In genomic region chr5:107542428-107542827, GRCh38 we compare ENCODE assay signal across 8 cellular contexts.
A peak's percentile ranks its signal among the peaks of the same experiment; 100 is the strongest.
DNase-seq lines count a peak whose midpoint lies in the region; ATAC-seq and TF ChIP-seq lines count a peak whose summit lies in the region.
"Had no signal": no experiment of that assay in that cellular context is flagged by ENCODE, and none has a peak within 500 bp of the region (broad histone marks: within the 10 kb centered on the region; RNA-seq: fewer than 3 reads in every experiment).

No MANE protein-coding gene starts in this region.

- H3K4me1 ChIP-seq in HCT116 (ENCODE audit: control insufficient read depth in 1 of 2, insufficient read depth in 2 of 2, low read length in 2 of 2) = peaks cover 10 to 14% of the 10 kb centered on the region in 2 experiments; a peak in 3 of 4 replicates

- no peak for TF ChIP-seq RAD21 in HCT116 (IDR thresholded peaks at IDR 0.05; ENCODE audit: low read depth)

- no peak overlapping the region for H3K9ac ChIP-seq in HCT116 (ENCODE audit: low read length)

- ATAC-seq in HCT116 (peak; percentile 92), esophagus mucosa (peak; percentile 90)

- POLR2A ChIA-PET in HCT116 (lab: Charles Lee) = no interaction called here

- H2AFZ ChIP-seq in HCT116 (ENCODE audit: low read depth, low read length, poor library complexity, severe bottlenecking) = no peak overlapping the region

- H3K79me2 ChIP-seq in HCT116 (ENCODE audit: insufficient read depth, low read length) = no peaks in the 10 kb centered on the region

- H3K27me3 ChIP-seq in HCT116 (ENCODE audit: insufficient read depth, low read length) = peaks cover 8% of the 10 kb centered on the region; the same call in 1 of the 2 replicates

- peak overlapping the region; percentile 49 for H3K4me2 ChIP-seq in HCT116 (ENCODE audit: low read length)

- no peaks in the 10 kb centered on the region for H3K9me3 ChIP-seq in HCT116 (ENCODE audit: control insufficient read depth in 1 of 2, insufficient read depth in 1 of 2, low read depth in 1 of 2, low read length in 2 of 2)
- H3K9me3 ChIP-seq: neutrophil had no signal

- intact Hi-C loops in HCT116 (cut with micrococcal nuclease) = no loop called here
- intact Hi-C loops in posterior vena cava (cut with DNase I) = no loop called here

- no peaks in the 10 kb centered on the region for H4K20me1 ChIP-seq in HCT116 (ENCODE audit: insufficient read depth)

- BruUV-seq in HCT116 (replicated peaks; lab: Mats Ljungman, UMichigan) = no TSS peak

- RAD21 ChIA-PET in HCT116 (lab: Charles Lee; ENCODE audit: low non-redundant PET in 1 of 2, low total read pairs in 2 of 2, uncharacterized antibody in 2 of 2, unreplicated experiment in 2 of 2) = no interaction called here

- CTCF ChIA-PET in HCT116 (lab: Charles Lee) = interaction anchor here (1.4 kb wide), 1 partner anchor 30 kb away, joined by 3 read pairs; no protein-coding TSS in a partner anchor

- H3K27ac ChIP-seq in HCT116 (ENCODE audit: low read depth, low read length) = no peak overlapping the region
- H3K27ac ChIP-seq: neutrophil had no signal

- TF ChIP-seq POLR2A in HCT116 (IDR thresholded peaks at IDR 0.05; ENCODE audit: borderline replicate concordance, extremely low read depth, insufficient read depth, insufficient read length) = no peak

- DNase-seq in HCT116 (ENCODE audit: low read depth, low spot score) (peak; percentile 54), NCI-H460 (ENCODE audit: extremely low read depth, low read depth) (peak; percentile 88), posterior vena cava (ENCODE audit: low spot score) (peak; percentile 92), globus pallidus (ENCODE audit: low spot score) (no peak)
- DNase-seq in activated CD4-positive, alpha-beta T cell treated with anti-CD3 and anti-CD28 coated beads for 4 hours = no peak
- DNase-seq in activated naive CD4-positive, alpha-beta T cell (lab: John Stamatoyannopoulos, UW) = no peak

- no peak overlapping the region for H3K4me3 ChIP-seq in HCT116 (replicated peaks in 1 of 2; ENCODE audit: low read depth in 1 of 2, low read length in 2 of 2)

- no peaks in the 10 kb centered on the region for H3K36me3 ChIP-seq in HCT116 (ENCODE audit: control insufficient read depth in 1 of 2, insufficient read depth in 2 of 2, low read length in 2 of 2)
- H3K36me3 ChIP-seq: neutrophil had no signal

- H3K9me2 ChIP-seq in HCT116 (ENCODE audit: insufficient read depth) = no peaks in the 10 kb centered on the region

- TF ChIP-seq CTCF in HCT116 (IDR thresholded peaks at IDR 0.05 in 2 of 3, conservative IDR thresholded peaks at IDR 0.05 in 1 of 3; ENCODE audit: borderline replicate concordance in 1 of 3, insufficient read depth in 1 of 3, low read depth in 2 of 3, low read length in 2 of 3) = no peak

TF ChIP-seq in HCT116, 20 proteins besides CTCF, POLR2A, EP300 and RAD21:
- no peak; the same call in 1 of the 2 replicates for TF ChIP-seq CEBPB (IDR thresholded peaks at IDR 0.05; ENCODE audit: low read depth)
- TF ChIP-seq ELF1 (IDR thresholded peaks at IDR 0.05; ENCODE audit: borderline replicate concordance, low read depth) = no peak
- TF ChIP-seq JUND (IDR thresholded peaks at IDR 0.05) = peak; percentile 61
- TF ChIP-seq SP1 (IDR thresholded peaks at IDR 0.05; ENCODE audit: low read depth) = peak; percentile 23; the same call in 1 of the 2 replicates
- no peak for TF ChIP-seq ATF3 (IDR thresholded peaks at IDR 0.05)
- TF ChIP-seq TCF7L2 (IDR thresholded peaks at IDR 0.05; ENCODE audit: borderline replicate concordance, extremely low read depth, insufficient read depth, insufficient read length) = peak; percentile 75
- peak; percentile 44 for TF ChIP-seq FOSL1 (IDR thresholded peaks at IDR 0.05; ENCODE audit: low read depth)
- 0 out of 2 replicates have a peak, but pooled peaks have one; percentile 19 for TF ChIP-seq SRF (IDR thresholded peaks at IDR 0.05; ENCODE audit: low read depth)

Comparison
In these comparisons a context has a peak if more than half of its experiments do, and no peak if none do; other contexts are left out.
1. DNase-seq: peak in HCT116 (single experiment), NCI-H460 (single experiment) and posterior vena cava (single experiment); none in activated CD4-positive, alpha-beta T cell treated with anti-CD3 and anti-CD28 coated beads for 4 hours (0 of 2), globus pallidus (single experiment) and activated naive CD4-positive, alpha-beta T cell (0 of 4).